8 cellular contexts compared by ENCODE assay signal in the genomic region with DNA sequence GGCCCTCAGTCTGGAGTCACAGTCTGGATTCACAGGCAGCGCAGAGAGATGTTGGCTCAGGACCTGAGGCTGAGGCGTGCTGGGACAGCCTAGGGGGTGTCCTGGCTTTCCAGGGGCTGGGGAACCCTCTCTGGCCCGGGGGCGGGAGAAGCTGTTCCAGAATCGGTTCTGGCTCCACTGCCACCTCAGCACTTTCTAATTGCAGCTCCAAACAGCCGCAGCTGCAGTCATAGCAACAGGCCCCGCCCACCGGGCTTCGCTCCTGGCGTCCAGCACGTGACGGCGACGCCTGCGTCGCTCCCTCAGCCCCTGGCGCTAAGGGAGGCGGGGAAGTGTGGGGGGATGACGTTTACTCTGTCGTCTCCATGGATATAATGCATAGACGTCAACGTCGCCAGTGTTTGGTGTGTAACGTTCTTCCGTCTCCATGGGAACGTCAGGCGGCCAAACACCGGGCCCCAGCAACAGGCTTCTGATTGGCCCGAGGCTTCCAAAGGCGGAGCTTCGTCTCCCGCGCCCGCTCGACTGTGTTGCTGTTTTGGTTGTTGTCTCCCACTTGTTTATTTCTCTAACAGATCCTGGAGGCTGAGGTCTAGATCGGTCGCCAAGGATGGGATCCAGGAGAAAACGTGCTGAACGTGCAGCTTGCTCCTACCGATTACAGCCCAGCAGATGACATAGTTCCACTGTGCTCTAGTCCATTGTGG. TPM values are rescaled to one million over a fixed set of nuclear protein-coding genes. Genes with fewer than 3 reads are reported as not detected.
DNase-seq lines count a peak whose midpoint lies in the region; ATAC-seq and TF ChIP-seq lines count a peak whose summit lies in the region.

No MANE protein-coding gene starts in this region.

- H3K4me2 ChIP-seq in DND-41 (ENCODE audit: insufficient read depth, low read length): peak overlapping the region; percentile 68

- H3K36me3 Mint-ChIP-seq in naive thymus-derived CD4-positive, alpha-beta T cell: no peaks in the 10 kb centered on the region
- H3K36me3 Mint-ChIP-seq in stimulated activated memory B cell treated with anti-CD40 and anti-IgM and Interleukin-4, amounts not matched to agents 10 μg/mL and 1 μg/mL and 100 μg/mL, for 72 hours: no peaks in the 10 kb centered on the region

- H3K9ac ChIP-seq in DND-41 (ENCODE audit: low read depth, low read length): peak overlapping the region; percentile 53

- H3K4me1 ChIP-seq in DND-41 (ENCODE audit: insufficient read depth, low read length): peaks cover 25% of the 10 kb centered on the region
- H3K4me1 ChIP-seq in naive thymus-derived CD4-positive, alpha-beta T cell (ENCODE audit: control insufficient read depth in 2 of 2, insufficient read depth in 2 of 2, low read length in 2 of 2): peaks cover 16 to 19% of the 10 kb centered on the region in 2 donors

- CTCF ChIA-PET in naive thymus-derived CD4-positive, alpha-beta T cell (lab: Charles Lee): interaction anchor here (0.9 to 1.8 kb wide), 4 partner anchors 10 to 44 kb away, joined by 3 to 13 read pairs (median 3); no protein-coding TSS in a partner anchor

- TF ChIP-seq CTCF in DND-41 (IDR thresholded peaks at IDR 0.05; ENCODE audit: borderline replicate concordance, extremely low read depth, low read length, poor library complexity, severe bottlenecking) (no peak), LNCaP clone FGC (IDR thresholded peaks at IDR 0.05; ENCODE audit: control insufficient read depth, extremely low read depth, insufficient read depth) (no peak), fibroblast of mammary gland (conservative IDR thresholded peaks at IDR 0.05; ENCODE audit: control insufficient read depth, insufficient read depth, low read depth, low read length) (no peak)

- peaks cover 9% of the 10 kb centered on the region for H3K27me3 ChIP-seq in DND-41 (ENCODE audit: insufficient read depth, low read length, poor library complexity)
- H3K27me3 ChIP-seq in naive thymus-derived CD4-positive, alpha-beta T cell (ENCODE audit: control insufficient read depth in 2 of 2, insufficient read depth in 2 of 2, low read length in 2 of 2): peaks cover 0 to 3% of the 10 kb centered on the region in 2 donors

- H3K4me3 Mint-ChIP-seq in naive thymus-derived CD4-positive, alpha-beta T cell: peak overlapping the region; percentile 75 to 95 (median 92)
- H3K4me3 Mint-ChIP-seq in stimulated activated memory B cell treated with anti-CD40 and anti-IgM and Interleukin-4, amounts not matched to agents 10 μg/mL and 1 μg/mL and 100 μg/mL, for 72 hours: peak overlapping the region; percentile 90

- intact Hi-C loops in naive thymus-derived CD4-positive, alpha-beta T cell (cut with micrococcal nuclease): loop anchor here (1.0 to 5.0 kb wide), 8 partner anchors 10 to 263 kb away; partner anchors contain the start of genes FOS (in 2 of the 2), TMED10 (in 2 of the 2), BATF (in 1 of the 2) and EIF2B2 (in 1 of the 2)

- no peaks in the 10 kb centered on the region for H3K36me3 ChIP-seq in DND-41 (ENCODE audit: insufficient read depth, low read length)
- H3K36me3 ChIP-seq in naive thymus-derived CD4-positive, alpha-beta T cell (ENCODE audit: control insufficient read depth in 2 of 3, insufficient read depth in 3 of 3, low read length in 3 of 3): no peaks in the 10 kb centered on the region

- no peaks in the 10 kb centered on the region for H4K20me1 ChIP-seq in DND-41 (ENCODE audit: insufficient read depth, low read length)

- no peaks in the 10 kb centered on the region for H3K79me2 ChIP-seq in DND-41 (ENCODE audit: insufficient read depth, low read length)

- peak; percentile 97 for ATAC-seq in DND-41 (ENCODE audit: insufficient read depth, low read depth)
- peak; percentile 94 for ATAC-seq in naive thymus-derived CD4-positive, alpha-beta T cell
- peak; percentile 99 for ATAC-seq in stimulated activated memory B cell treated with anti-CD40 and anti-IgM and Interleukin-4, amounts not matched to agents 10 μg/mL and 1 μg/mL and 100 μg/mL, for 72 hours

- peaks cover 0 to 74% (median 0%) of the 10 kb centered on the region in 5 donors for H3K27me3 Mint-ChIP-seq in naive thymus-derived CD4-positive, alpha-beta T cell
- peaks cover 8% of the 10 kb centered on the region for H3K27me3 Mint-ChIP-seq in stimulated activated memory B cell treated with anti-CD40 and anti-IgM and Interleukin-4, amounts not matched to agents 10 μg/mL and 1 μg/mL and 100 μg/mL, for 72 hours

- H3K27ac ChIP-seq in DND-41 (ENCODE audit: low read length): peak overlapping the region; percentile 74
- peak overlapping the region; percentile 94 for H3K27ac ChIP-seq in naive thymus-derived CD4-positive, alpha-beta T cell (ENCODE audit: low read depth, low read length)

- POLR2A ChIA-PET in naive thymus-derived CD4-positive, alpha-beta T cell (lab: Charles Lee): interaction anchor here (0.6 to 2.8 kb wide), 10 partner anchors 9 to 132 kb away, joined by 3 to 30 read pairs (median 4); partner anchors contain the start of gene NEK9

- peak; percentile 99 for DNase-seq in DND-41
- DNase-seq in H4 (ENCODE audit: low spot score): peak; percentile 99
- DNase-seq in LNCaP clone FGC (ENCODE audit: low read depth): peak; percentile 100
- peak; percentile 98 for DNase-seq in RPMI8226
- peak; percentile 98 for DNase-seq in activated T-helper 9 cell treated with anti-CD3 and anti-CD28 coated beads, Interleukin-2, amount 50 U/mL, for 16 hours (ENCODE audit: low read depth)
- peak; percentile 100 for DNase-seq in fibroblast of mammary gland (ENCODE audit: low read depth)
- DNase-seq in naive thymus-derived CD4-positive, alpha-beta T cell: peak; percentile 97 to 100 (median 100)

- H3K9me3 ChIP-seq in DND-41 (ENCODE audit: insufficient read depth, low read length, severe bottlenecking): no peaks in the 10 kb centered on the region
- no peaks in the 10 kb centered on the region for H3K9me3 ChIP-seq in naive thymus-derived CD4-positive, alpha-beta T cell (ENCODE audit: control insufficient read depth in 2 of 3, low read length in 3 of 3)

- H3K4me3 ChIP-seq in DND-41 (ENCODE audit: low read depth in 1 of 2, low read length in 2 of 2) (peak overlapping the region; percentile 2 to 56; a peak in 3 of 4 replicates), LNCaP clone FGC (ENCODE audit: low read depth, low read length) (peak overlapping the region; percentile 25; the same call in 1 of the 2 replicates), fibroblast of mammary gland (ENCODE audit: control insufficient read depth, low read depth, low read length) (peak overlapping the region; percentile 59)
- H3K4me3 ChIP-seq in naive thymus-derived CD4-positive, alpha-beta T cell (ENCODE audit: low read length): peak overlapping the region; percentile 75

- peak overlapping the region; percentile 98 to 100 (median 100) for H3K27ac Mint-ChIP-seq in naive thymus-derived CD4-positive, alpha-beta T cell
- H3K27ac Mint-ChIP-seq in stimulated activated memory B cell treated with anti-CD40 and anti-IgM and Interleukin-4, amounts not matched to agents 10 μg/mL and 1 μg/mL and 100 μg/mL, for 72 hours: peak overlapping the region; percentile 96

- peaks cover 14 to 49% (median 32%) of the 10 kb centered on the region in 7 donors for H3K4me1 Mint-ChIP-seq in naive thymus-derived CD4-positive, alpha-beta T cell
- peaks cover 20% of the 10 kb centered on the region for H3K4me1 Mint-ChIP-seq in stimulated activated memory B cell treated with anti-CD40 and anti-IgM and Interleukin-4, amounts not matched to agents 10 μg/mL and 1 μg/mL and 100 μg/mL, for 72 hours

- H2AFZ ChIP-seq in DND-41 (ENCODE audit: low read depth, low read length): peak overlapping the region; percentile 85

- peaks cover 0 to 7% (median 0%) of the 10 kb centered on the region in 11 donors for H3K9me3 Mint-ChIP-seq in naive thymus-derived CD4-positive, alpha-beta T cell
- H3K9me3 Mint-ChIP-seq in stimulated activated memory B cell treated with anti-CD40 and anti-IgM and Interleukin-4, amounts not matched to agents 10 μg/mL and 1 μg/mL and 100 μg/mL, for 72 hours: no peaks in the 10 kb centered on the region

RNA-seq across cellular contexts. Expression of gene FOS, which starts 19.7 kb away (rescaled TPM):
- total RNA-seq in H4 (2014; rRNA removed; shearing (Covaris generic)): 21.5 and 22.0 TPM in 2 replicates
- 1,000 to 10,000 TPM in 2 of 5 experiments, 10 to 100 TPM in 2, 1 to 10 TPM in 1; 9.4 to 4,557 (median 14.4) TPM for total RNA-seq in naive thymus-derived CD4-positive, alpha-beta T cell
- polyA plus RNA-seq in naive thymus-derived CD4-positive, alpha-beta T cell: 10 to 100 TPM; 27.5 to 96.7 TPM

Comparison
In these comparisons a context has a peak if more than half of its experiments do, and no peak if none do; other contexts are left out.
1. Peak in every context shown above with its lines: DNase-seq, ATAC-seq, H3K4me3 ChIP-seq and H3K27ac ChIP-seq.
2. H3K4me3 ChIP-seq: peak in every context shown above with its lines; median percentile 75 in naive thymus-derived CD4-positive, alpha-beta T cell; 59 in fibroblast of mammary gland; 29 in DND-41; 25 in LNCaP clone FGC.